1 cellular context compared by ENCODE assay signal in genomic region chr20:36281785-36282380, GRCh38.
TF ChIP-seq lines count a peak whose summit lies in the region.

No MANE protein-coding gene starts in this region.

TF ChIP-seq in HepG2, 621 proteins besides CTCF, POLR2A, EP300 and RAD21:
- TF ChIP-seq POGZ (CRISPR knock-in tag; IDR thresholded peaks at IDR 0.05) = no peak
- TF ChIP-seq NFYB (CRISPR knock-in tag; IDR thresholded peaks at IDR 0.05) = no peak
- no peak for TF ChIP-seq ETV6 (CRISPR knock-in tag; conservative IDR thresholded peaks at IDR 0.05)
- TF ChIP-seq ZNF766 (CRISPR knock-in tag; IDR thresholded peaks at IDR 0.05; ENCODE audit: borderline replicate concordance) = no peak
- no peak for TF ChIP-seq CBFB (CRISPR knock-in tag; IDR thresholded peaks at IDR 0.05)
- no peak for TF ChIP-seq ZSCAN25 (CRISPR knock-in tag; IDR thresholded peaks at IDR 0.05)
- TF ChIP-seq NFE2 (CRISPR knock-in tag; IDR thresholded peaks at IDR 0.05) = no peak
- no peak for TF ChIP-seq ZMAT5 (CRISPR knock-in tag; IDR thresholded peaks at IDR 0.05; ENCODE audit: borderline replicate concordance, low read depth)
- no peak for TF ChIP-seq ZNF605 (CRISPR knock-in tag; IDR thresholded peaks at IDR 0.05)
- no peak for TF ChIP-seq KLF13 (CRISPR knock-in tag; IDR thresholded peaks at IDR 0.05)
- TF ChIP-seq CREM (IDR thresholded peaks at IDR 0.05) = no peak
- no peak for TF ChIP-seq CREM (CRISPR knock-in tag; IDR thresholded peaks at IDR 0.05)
- TF ChIP-seq, protein P1, sequence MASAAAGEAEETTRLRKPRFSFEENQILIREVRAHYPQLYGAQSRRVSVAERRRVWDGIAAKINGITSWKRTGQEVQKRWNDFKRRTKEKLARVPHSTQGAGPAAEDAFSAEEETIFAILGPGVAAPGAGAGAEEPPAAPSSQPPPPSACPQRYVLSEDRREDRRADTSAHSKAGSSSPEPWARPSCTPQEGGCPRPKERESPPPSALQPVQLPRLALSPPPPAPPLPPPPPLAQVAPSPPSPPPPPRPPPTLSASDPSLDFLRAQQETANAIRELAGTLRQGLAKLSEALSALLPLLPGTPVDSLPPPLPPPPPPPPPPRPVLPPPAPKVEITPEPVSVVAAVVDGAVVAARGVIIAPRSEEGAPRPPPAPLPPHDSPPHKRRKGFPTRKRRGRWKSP (CRISPR knock-in tag; IDR thresholded peaks at IDR 0.05) = no peak
- no peak for TF ChIP-seq SOX13 (IDR thresholded peaks at IDR 0.05)
- TF ChIP-seq SOX13 (CRISPR knock-in tag; conservative IDR thresholded peaks at IDR 0.05 in 1 of 2, IDR thresholded peaks at IDR 0.05 in 1 of 2) = no peak
- TF ChIP-seq MLLT10 (CRISPR knock-in tag; IDR thresholded peaks at IDR 0.05) = no peak
- TF ChIP-seq RBM22 (optimal IDR thresholded peaks at IDR 0.05; ENCODE audit: low read length) = no peak
- TF ChIP-seq ZNF546 (CRISPR knock-in tag; conservative IDR thresholded peaks at IDR 0.05) = no peak
- no peak for TF ChIP-seq ZNF556 (CRISPR knock-in tag; IDR thresholded peaks at IDR 0.05; ENCODE audit: borderline replicate concordance)
- no peak for TF ChIP-seq ZNF567 (CRISPR knock-in tag; IDR thresholded peaks at IDR 0.05; ENCODE audit: borderline replicate concordance)
